3 cellular contexts compared by ENCODE assay signal in the genomic region with DNA sequence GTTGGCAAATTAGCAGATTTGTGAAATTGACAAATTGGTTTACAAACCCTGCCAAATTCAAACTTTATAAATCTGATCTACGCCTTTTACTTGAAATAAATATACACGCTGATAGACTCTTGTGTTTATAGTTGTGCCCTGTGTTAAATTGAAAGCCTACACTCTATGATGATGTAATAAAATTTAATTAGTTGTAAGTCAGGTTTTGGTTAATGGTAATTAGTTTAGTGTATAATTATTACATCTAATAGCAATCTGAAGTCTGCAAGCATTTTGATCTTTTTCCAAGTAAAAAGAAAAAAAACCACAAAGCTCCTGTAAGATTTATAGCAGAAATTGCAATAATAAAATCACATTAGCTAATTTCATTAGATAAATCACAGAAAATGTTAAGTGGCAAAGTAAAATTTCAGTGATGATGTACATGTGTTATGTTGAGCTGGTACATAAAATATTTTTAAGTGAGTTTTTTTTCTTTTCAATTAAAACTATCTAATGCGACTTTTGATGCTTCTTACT.
TF ChIP-seq lines count a peak whose summit lies in the region.

No MANE protein-coding gene starts in this region.

TF ChIP-seq in SK-N-SH treated with all-trans-retinoic acid at 6 μM for 48 hours, 23 proteins besides CTCF, POLR2A, EP300 and RAD21 (continues in another document):
- TF ChIP-seq, protein P1, sequence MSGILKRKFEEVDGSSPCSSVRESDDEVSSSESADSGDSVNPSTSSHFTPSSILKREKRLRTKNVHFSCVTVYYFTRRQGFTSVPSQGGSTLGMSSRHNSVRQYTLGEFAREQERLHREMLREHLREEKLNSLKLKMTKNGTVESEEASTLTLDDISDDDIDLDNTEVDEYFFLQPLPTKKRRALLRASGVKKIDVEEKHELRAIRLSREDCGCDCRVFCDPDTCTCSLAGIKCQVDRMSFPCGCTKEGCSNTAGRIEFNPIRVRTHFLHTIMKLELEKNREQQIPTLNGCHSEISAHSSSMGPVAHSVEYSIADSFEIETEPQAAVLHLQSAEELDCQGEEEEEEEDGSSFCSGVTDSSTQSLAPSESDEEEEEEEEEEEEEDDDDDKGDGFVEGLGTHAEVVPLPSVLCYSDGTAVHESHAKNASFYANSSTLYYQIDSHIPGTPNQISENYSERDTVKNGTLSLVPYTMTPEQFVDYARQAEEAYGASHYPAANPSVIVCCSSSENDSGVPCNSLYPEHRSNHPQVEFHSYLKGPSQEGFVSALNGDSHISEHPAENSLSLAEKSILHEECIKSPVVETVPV (CRISPR knock-in tag; IDR thresholded peaks at IDR 0.05), result 0 out of 2 replicates have a peak, but pooled peaks have one; percentile 15
- TF ChIP-seq ARNTL (CRISPR knock-in tag; IDR thresholded peaks at IDR 0.05; ENCODE audit: borderline replicate concordance, low read depth) (no peak), OSR1 (CRISPR knock-in tag; IDR thresholded peaks at IDR 0.05) (no peak), TOX (CRISPR knock-in tag; IDR thresholded peaks at IDR 0.05; ENCODE audit: borderline replicate concordance) (no peak), TCF4 (CRISPR knock-in tag; IDR thresholded peaks at IDR 0.05; ENCODE audit: borderline replicate concordance) (peak; percentile 41; the same call in 1 of the 2 replicates), ISL1 (CRISPR knock-in tag; IDR thresholded peaks at IDR 0.05) (peak; percentile 82), ZC3H10 (CRISPR knock-in tag; IDR thresholded peaks at IDR 0.05) (0 out of 2 replicates have a peak, but pooled peaks have one; percentile 50)
- TF ChIP-seq, protein P2, sequence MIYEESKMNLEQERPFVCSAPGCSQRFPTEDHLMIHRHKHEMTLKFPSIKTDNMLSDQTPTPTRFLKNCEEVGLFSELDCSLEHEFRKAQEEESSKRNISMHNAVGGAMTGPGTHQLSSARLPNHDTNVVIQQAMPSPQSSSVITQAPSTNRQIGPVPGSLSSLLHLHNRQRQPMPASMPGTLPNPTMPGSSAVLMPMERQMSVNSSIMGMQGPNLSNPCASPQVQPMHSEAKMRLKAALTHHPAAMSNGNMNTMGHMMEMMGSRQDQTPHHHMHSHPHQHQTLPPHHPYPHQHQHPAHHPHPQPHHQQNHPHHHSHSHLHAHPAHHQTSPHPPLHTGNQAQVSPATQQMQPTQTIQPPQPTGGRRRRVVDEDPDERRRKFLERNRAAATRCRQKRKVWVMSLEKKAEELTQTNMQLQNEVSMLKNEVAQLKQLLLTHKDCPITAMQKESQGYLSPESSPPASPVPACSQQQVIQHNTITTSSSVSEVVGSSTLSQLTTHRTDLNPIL (CRISPR knock-in tag; IDR thresholded peaks at IDR 0.05; ENCODE audit: low read depth), result peak; percentile 60; the same call in 1 of the 2 replicates
- TF ChIP-seq, protein P3, sequence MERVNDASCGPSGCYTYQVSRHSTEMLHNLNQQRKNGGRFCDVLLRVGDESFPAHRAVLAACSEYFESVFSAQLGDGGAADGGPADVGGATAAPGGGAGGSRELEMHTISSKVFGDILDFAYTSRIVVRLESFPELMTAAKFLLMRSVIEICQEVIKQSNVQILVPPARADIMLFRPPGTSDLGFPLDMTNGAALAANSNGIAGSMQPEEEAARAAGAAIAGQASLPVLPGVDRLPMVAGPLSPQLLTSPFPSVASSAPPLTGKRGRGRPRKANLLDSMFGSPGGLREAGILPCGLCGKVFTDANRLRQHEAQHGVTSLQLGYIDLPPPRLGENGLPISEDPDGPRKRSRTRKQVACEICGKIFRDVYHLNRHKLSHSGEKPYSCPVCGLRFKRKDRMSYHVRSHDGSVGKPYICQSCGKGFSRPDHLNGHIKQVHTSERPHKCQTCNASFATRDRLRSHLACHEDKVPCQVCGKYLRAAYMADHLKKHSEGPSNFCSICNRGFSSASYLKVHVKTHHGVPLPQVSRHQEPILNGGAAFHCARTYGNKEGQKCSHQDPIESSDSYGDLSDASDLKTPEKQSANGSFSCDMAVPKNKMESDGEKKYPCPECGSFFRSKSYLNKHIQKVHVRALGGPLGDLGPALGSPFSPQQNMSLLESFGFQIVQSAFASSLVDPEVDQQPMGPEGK (CRISPR knock-in tag; IDR thresholded peaks at IDR 0.05; ENCODE audit: borderline replicate concordance), result no peak

TF ChIP-seq in SK-N-SH, 30 proteins besides CTCF, POLR2A, EP300 and RAD21 (continued from another document):
- TF ChIP-seq, protein P4, sequence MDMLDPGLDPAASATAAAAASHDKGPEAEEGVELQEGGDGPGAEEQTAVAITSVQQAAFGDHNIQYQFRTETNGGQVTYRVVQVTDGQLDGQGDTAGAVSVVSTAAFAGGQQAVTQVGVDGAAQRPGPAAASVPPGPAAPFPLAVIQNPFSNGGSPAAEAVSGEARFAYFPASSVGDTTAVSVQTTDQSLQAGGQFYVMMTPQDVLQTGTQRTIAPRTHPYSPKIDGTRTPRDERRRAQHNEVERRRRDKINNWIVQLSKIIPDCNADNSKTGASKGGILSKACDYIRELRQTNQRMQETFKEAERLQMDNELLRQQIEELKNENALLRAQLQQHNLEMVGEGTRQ (IDR thresholded peaks at IDR 0.05; ENCODE audit: borderline replicate concordance, low read depth, low read length), result no peak
- TF ChIP-seq EZH2phosphoT487 (IDR thresholded peaks at IDR 0.05; ENCODE audit: borderline replicate concordance, low read depth) (no peak), MEF2A (IDR thresholded peaks at IDR 0.05; ENCODE audit: borderline replicate concordance, low read depth) (no peak), REST (IDR thresholded peaks at IDR 0.05; ENCODE audit: low read depth, low read length) (no peak), FOXJ3 (CRISPR knock-in tag; IDR thresholded peaks at IDR 0.05) (no peak), NFIC (IDR thresholded peaks at IDR 0.05; ENCODE audit: borderline replicate concordance) (no peak), RXRA (IDR thresholded peaks at IDR 0.05; ENCODE audit: borderline replicate concordance, low read depth) (no peak), USF1 (IDR thresholded peaks at IDR 0.05; ENCODE audit: borderline replicate concordance, low read depth) (no peak), ELF1 (IDR thresholded peaks at IDR 0.05) (no peak), CHD2 (IDR thresholded peaks at IDR 0.05; ENCODE audit: low read length, partially characterized antibody) (no peak)
- TF ChIP-seq, protein P5, sequence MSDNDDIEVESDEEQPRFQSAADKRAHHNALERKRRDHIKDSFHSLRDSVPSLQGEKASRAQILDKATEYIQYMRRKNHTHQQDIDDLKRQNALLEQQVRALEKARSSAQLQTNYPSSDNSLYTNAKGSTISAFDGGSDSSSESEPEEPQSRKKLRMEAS (IDR thresholded peaks at IDR 0.05; ENCODE audit: low read depth), result no peak
- TF ChIP-seq, protein P6, sequence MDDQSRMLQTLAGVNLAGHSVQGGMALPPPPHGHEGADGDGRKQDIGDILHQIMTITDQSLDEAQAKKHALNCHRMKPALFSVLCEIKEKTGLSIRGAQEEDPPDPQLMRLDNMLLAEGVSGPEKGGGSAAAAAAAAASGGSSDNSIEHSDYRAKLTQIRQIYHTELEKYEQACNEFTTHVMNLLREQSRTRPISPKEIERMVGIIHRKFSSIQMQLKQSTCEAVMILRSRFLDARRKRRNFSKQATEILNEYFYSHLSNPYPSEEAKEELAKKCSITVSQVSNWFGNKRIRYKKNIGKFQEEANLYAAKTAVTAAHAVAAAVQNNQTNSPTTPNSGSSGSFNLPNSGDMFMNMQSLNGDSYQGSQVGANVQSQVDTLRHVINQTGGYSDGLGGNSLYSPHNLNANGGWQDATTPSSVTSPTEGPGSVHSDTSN (IDR thresholded peaks at IDR 0.05), result no peak

TF ChIP-seq in HEK293, 187 proteins besides CTCF, POLR2A, EP300 and RAD21 (continued from another document and continues in another):
- TF ChIP-seq PRDM6 (tag by site-specific recombination; IDR thresholded peaks at IDR 0.05) (peak; percentile 67), ZBTB48 (tag by site-specific recombination; IDR thresholded peaks at IDR 0.05) (no peak), ZBTB1 (tag by site-specific recombination; IDR thresholded peaks at IDR 0.05) (no peak), ZBTB11 (tag by site-specific recombination; conservative IDR thresholded peaks at IDR 0.05; ENCODE audit: low read depth) (no peak), ZNF239 (tag by site-specific recombination; IDR thresholded peaks at IDR 0.05) (no peak), OSR2 (tag by site-specific recombination; IDR thresholded peaks at IDR 0.05) (peak; percentile 31; the same call in 1 of the 2 replicates), GLI2 (tag by site-specific recombination; IDR thresholded peaks at IDR 0.05; ENCODE audit: borderline replicate concordance, low read depth) (no peak), ZNF843 (tag by site-specific recombination; IDR thresholded peaks at IDR 0.05) (0 out of 2 replicates have a peak, but pooled peaks have one; percentile 23), ZNF214 (tag by site-specific recombination; IDR thresholded peaks at IDR 0.05; ENCODE audit: borderline replicate concordance) (no peak), ZNF24 (tag by site-specific recombination; IDR thresholded peaks at IDR 0.05) (no peak), ZBTB21 (tag by site-specific recombination; IDR thresholded peaks at IDR 0.05) (no peak), ZNF292 (tag by site-specific recombination; IDR thresholded peaks at IDR 0.05; ENCODE audit: borderline replicate concordance, low read depth) (no peak), ZNF157 (tag by site-specific recombination; IDR thresholded peaks at IDR 0.05) (no peak), ZNF354C (tag by site-specific recombination; IDR thresholded peaks at IDR 0.05; ENCODE audit: borderline replicate concordance, low read depth) (no peak), ZNF76 (tag by site-specific recombination; IDR thresholded peaks at IDR 0.05; ENCODE audit: borderline replicate concordance, low read depth) (no peak), ZNF560 (tag by site-specific recombination; IDR thresholded peaks at IDR 0.05; ENCODE audit: borderline replicate concordance) (no peak), KLF7 (tag by site-specific recombination; IDR thresholded peaks at IDR 0.05; ENCODE audit: borderline replicate concordance) (no peak), GFI1B (tag by site-specific recombination; IDR thresholded peaks at IDR 0.05) (no peak), ZNF366 (tag by site-specific recombination; conservative IDR thresholded peaks at IDR 0.05) (peak; percentile 92), ZBTB20 (tag by site-specific recombination; IDR thresholded peaks at IDR 0.05) (no peak), MZF1 (tag by site-specific recombination; IDR thresholded peaks at IDR 0.05; ENCODE audit: borderline replicate concordance) (no peak), BCL11A (tag by site-specific recombination; IDR thresholded peaks at IDR 0.05; ENCODE audit: low read depth) (0 out of 2 replicates have a peak, but pooled peaks have one; percentile 22), HOXD13 (CRISPR knock-in tag; IDR thresholded peaks at IDR 0.05; ENCODE audit: borderline replicate concordance) (no peak), ZSCAN30 (tag by site-specific recombination; IDR thresholded peaks at IDR 0.05) (no peak), ZNF266 (tag by site-specific recombination; IDR thresholded peaks at IDR 0.05; ENCODE audit: low read depth) (no peak)
- TF ChIP-seq, protein P7, sequence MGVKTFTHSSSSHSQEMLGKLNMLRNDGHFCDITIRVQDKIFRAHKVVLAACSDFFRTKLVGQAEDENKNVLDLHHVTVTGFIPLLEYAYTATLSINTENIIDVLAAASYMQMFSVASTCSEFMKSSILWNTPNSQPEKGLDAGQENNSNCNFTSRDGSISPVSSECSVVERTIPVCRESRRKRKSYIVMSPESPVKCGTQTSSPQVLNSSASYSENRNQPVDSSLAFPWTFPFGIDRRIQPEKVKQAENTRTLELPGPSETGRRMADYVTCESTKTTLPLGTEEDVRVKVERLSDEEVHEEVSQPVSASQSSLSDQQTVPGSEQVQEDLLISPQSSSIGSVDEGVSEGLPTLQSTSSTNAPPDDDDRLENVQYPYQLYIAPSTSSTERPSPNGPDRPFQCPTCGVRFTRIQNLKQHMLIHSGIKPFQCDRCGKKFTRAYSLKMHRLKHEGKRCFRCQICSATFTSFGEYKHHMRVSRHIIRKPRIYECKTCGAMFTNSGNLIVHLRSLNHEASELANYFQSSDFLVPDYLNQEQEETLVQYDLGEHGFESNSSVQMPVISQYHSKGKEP (tag by site-specific recombination; IDR thresholded peaks at IDR 0.05), result no peak
- TF ChIP-seq, protein P3 (tag by site-specific recombination; IDR thresholded peaks at IDR 0.05), result no peak
